ENCODE assay signal across 9 cellular contexts in the genomic region with DNA sequence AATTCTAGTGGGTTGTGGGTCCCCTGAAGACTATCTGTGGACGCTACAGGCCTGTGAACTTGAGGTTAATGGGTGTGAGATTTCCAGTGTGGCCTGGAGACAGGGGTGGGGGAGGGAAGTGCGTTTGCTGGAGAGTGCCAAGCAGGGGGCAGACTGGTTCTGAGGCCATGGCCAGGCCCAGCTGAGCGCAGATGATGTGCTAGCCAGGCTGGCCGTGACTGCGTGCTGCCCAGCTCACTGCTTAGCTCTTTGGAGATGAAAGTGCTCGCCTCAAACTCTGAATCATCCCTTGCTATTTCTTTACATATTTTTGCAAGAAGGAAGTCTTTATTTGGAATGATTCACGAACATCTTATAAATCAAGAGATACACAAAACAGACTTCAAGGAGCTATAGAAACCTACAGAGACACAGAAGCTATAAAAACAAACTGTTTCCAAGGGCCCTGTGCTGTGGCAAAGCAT.
DNase-seq lines count a peak whose midpoint lies in the region; ATAC-seq and TF ChIP-seq lines count a peak whose summit lies in the region.
"Had no signal": no experiment of that assay in that cellular context is flagged by ENCODE, and none has a peak within 500 bp of the region (broad histone marks: within the 10 kb centered on the region; RNA-seq: fewer than 3 reads in every experiment).

No MANE protein-coding gene starts in this region.

- no peak for TF ChIP-seq CTCF in fibroblast of pulmonary artery (IDR thresholded peaks at IDR 0.05; ENCODE audit: low read length, missing control alignments)

- no peaks in the 10 kb centered on the region for H3K27me3 ChIP-seq in SJSA1 (replicated peaks)

- H3K9me3 ChIP-seq in SJSA1 (replicated peaks): no peaks in the 10 kb centered on the region

- DNase-seq in EH (ENCODE audit: low read depth): peak; percentile 99
- peak; percentile 84 to 89 for DNase-seq in SJSA1 (ENCODE audit: low read depth in 1 of 2, low spot score in 2 of 2)
- DNase-seq in fibroblast of pulmonary artery (ENCODE audit: low read depth): peak; percentile 71
- peak in 44 of 56 donors; percentile 2 to 71 (median 36) for DNase-seq in nucleus accumbens (lab: John Stamatoyannopoulos, UW)
- no peak for DNase-seq in stimulated activated CD8-positive, alpha-beta memory T cell treated with anti-CD3 and anti-CD28 coated beads, Interleukin-4, amount 100 ng/mL, for 48 hours
- no peak for DNase-seq in DMS79 treated with DMSO at 0.1 percent for 48 hours (lab: John Stamatoyannopoulos, UW)
- DNase-seq in activated CD4-positive, alpha-beta T cell treated with anti-CD3 and anti-CD28 coated beads, Interleukin-2, amount 50 U/mL, for 4 hours: no peak
- DNase-seq: effector CD4-positive, alpha-beta T cell had no signal

- no peaks in the 10 kb centered on the region for H3K36me3 ChIP-seq in SJSA1

- ATAC-seq in HG02852 (IDR thresholded peaks at IDR 0.05; ENCODE audit: unreplicated experiment): no peak

- H3K27ac ChIP-seq in SJSA1: peak overlapping the region; percentile 83

- H3K4me1 ChIP-seq in SJSA1 (replicated peaks): peaks cover 31% of the 10 kb centered on the region

- H3K4me3 ChIP-seq in SJSA1 (no peak overlapping the region), fibroblast of pulmonary artery (replicated peaks; ENCODE audit: low read depth, low read length) (no peak overlapping the region)

Comparison
In these comparisons a context has a peak if more than half of its experiments do, and no peak if none do; other contexts are left out.
1. DNase-seq: peak in EH (single experiment), SJSA1 (2 of 2), fibroblast of pulmonary artery (single experiment) and nucleus accumbens (44 of 56); none in stimulated activated CD8-positive, alpha-beta memory T cell treated with anti-CD3 and anti-CD28 coated beads, Interleukin-4, amount 100 ng/mL, for 48 hours (single experiment), DMS79 treated with DMSO at 0.1 percent for 48 hours (single experiment) and activated CD4-positive, alpha-beta T cell treated with anti-CD3 and anti-CD28 coated beads, Interleukin-2, amount 50 U/mL, for 4 hours (0 of 2).